Comparison of ENCODE assay signal across 8 cellular contexts in the genomic region with DNA sequence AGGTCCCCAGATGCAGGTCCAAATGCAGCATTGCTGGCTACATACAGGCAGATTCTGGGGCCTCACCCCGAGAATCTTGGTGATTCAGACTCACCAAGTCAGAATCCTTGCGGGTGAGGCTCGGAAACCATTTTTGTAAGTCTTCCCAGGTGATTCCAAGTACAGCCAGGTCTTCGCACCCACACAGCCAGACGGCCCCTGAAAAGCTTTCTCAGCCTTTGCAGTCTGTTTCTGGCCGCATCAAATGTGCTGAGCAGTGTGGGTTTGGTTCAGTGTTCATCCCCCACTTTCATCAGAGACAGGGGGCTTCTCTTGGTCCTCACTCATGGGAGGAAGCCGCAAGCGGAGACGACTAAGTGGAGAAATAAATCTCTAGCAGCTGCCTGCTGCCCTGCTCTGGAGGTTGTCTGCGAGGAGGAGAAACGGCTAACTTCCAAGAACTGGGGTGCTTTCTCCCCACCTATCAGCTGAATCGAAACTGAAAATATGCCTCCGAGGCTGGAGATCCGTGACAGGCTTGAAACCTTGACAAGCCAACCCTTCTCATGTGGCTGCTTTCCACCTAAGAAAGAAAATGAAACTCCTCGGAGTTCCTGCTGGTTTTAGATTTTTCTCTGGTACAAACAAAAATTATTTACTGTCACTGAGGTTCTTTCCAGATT. TPM values are rescaled to one million over a fixed set of nuclear protein-coding genes. Genes with fewer than 3 reads are reported as not detected.
DNase-seq lines count a peak whose midpoint lies in the region; ATAC-seq and TF ChIP-seq lines count a peak whose summit lies in the region.

No MANE protein-coding gene starts in this region.

- DNase-seq in AG04450 (ENCODE audit: low read depth, low spot score) = no peak
- peak; percentile 48 for DNase-seq in activated CD4-positive, alpha-beta T cell treated with anti-CD3 and anti-CD28 coated beads, Interleukin-2, amount 50 U/mL, for 1 hour
- DNase-seq in esophagus squamous epithelium (lab: John Stamatoyannopoulos, UW) = no peak
- DNase-seq in G401 (ENCODE audit: low spot score) = no peak
- DNase-seq in NCI-H446 (lab: John Stamatoyannopoulos, UW) = no peak

- 2 to 3% methylated on average over 6 to 12 of the region's 15 CpGs for WGBS in esophagus squamous epithelium, 2 donors

- peak overlapping the region; percentile 64 for H3K9ac ChIP-seq in rectal smooth muscle tissue (ENCODE audit: low read length)

- peaks cover 0 to 26% (median 13%) of the 10 kb centered on the region in 3 donors for H3K4me1 ChIP-seq in esophagus squamous epithelium
- H3K4me1 ChIP-seq in rectal smooth muscle tissue (ENCODE audit: control insufficient read depth, insufficient read depth, low read length) = peaks cover 6% of the 10 kb centered on the region

- CTCF ChIA-PET in AG04450 (lab: Charles Lee) = interaction anchor here (0.6 to 1.6 kb wide), 7 partner anchors 9 to 449 kb away, joined by 3 to 7 read pairs (median 3); partner anchors contain the start of genes RALB and TMEM185B

- H3K36me3 ChIP-seq in esophagus squamous epithelium (no peaks in the 10 kb centered on the region), rectal smooth muscle tissue (ENCODE audit: control insufficient read depth, insufficient read depth, low read length) (no peaks in the 10 kb centered on the region)

- POLR2A ChIA-PET in AG04450 (lab: Yijun Ruan, JAX) = interaction anchor here (0.7 kb wide), 1 partner anchor 20 kb away, joined by 3 read pairs; the partner anchor contains the start of gene RALB

- in situ Hi-C loops in G401 (cut with HindIII; ENCODE audit: low sequenced_read_pairs) = no loop called here

- H3K9me3 ChIP-seq in AG04450 (ENCODE audit: control insufficient read depth, insufficient read depth, low read length) (no peaks in the 10 kb centered on the region), esophagus squamous epithelium (no peaks in the 10 kb centered on the region)

- H3K27me3 ChIP-seq in AG04450 (ENCODE audit: control insufficient read depth, insufficient read depth, low read length) = no peaks in the 10 kb centered on the region
- no peaks in the 10 kb centered on the region for H3K27me3 ChIP-seq in esophagus squamous epithelium
- H3K27me3 ChIP-seq in rectal smooth muscle tissue (ENCODE audit: control insufficient read depth, insufficient read depth, low read length) = no peaks in the 10 kb centered on the region

- H3K27ac ChIP-seq in AG04450 (ENCODE audit: low read depth, low read length) = peak overlapping the region; percentile 21
- peak overlapping the region; percentile 86 to 89 (median 88) for H3K27ac ChIP-seq in esophagus squamous epithelium
- H3K27ac ChIP-seq in rectal smooth muscle tissue (ENCODE audit: low read depth, low read length) = peak overlapping the region; percentile 74

- peak; percentile 86 for ATAC-seq in GM19328 (IDR thresholded peaks at IDR 0.05; ENCODE audit: unreplicated experiment)
- ATAC-seq in HG03460 (IDR thresholded peaks at IDR 0.05; ENCODE audit: unreplicated experiment) = peak; percentile 85

- H3K4me3 ChIP-seq in AG04450 (ENCODE audit: low read depth, low read length) (peak overlapping the region; percentile 55), esophagus squamous epithelium (peak overlapping the region; percentile 33 to 68 (median 50)), rectal smooth muscle tissue (ENCODE audit: low read length) (peak overlapping the region; percentile 66)

- intact Hi-C loops in esophagus squamous epithelium (cut with DNase I) = no loop called here

- no peak for TF ChIP-seq CTCF in AG04450 (IDR thresholded peaks at IDR 0.05; ENCODE audit: low read depth, low read length)
- TF ChIP-seq CTCF in esophagus squamous epithelium (IDR thresholded peaks at IDR 0.05) = no peak

- TF ChIP-seq POLR2A in esophagus squamous epithelium (IDR thresholded peaks at IDR 0.05) = no peak

RNA-seq across cellular contexts. Expression of gene TMEM185B, which starts 8.9 kb away (rescaled TPM):
- 21.8 and 24.3 TPM in 2 replicates for polyA plus RNA-seq in AG04450 (2011; rRNA removed)
- 11.6 and 12.3 TPM in 2 replicates for polyA minus RNA-seq in AG04450 (2011; rRNA and poly(A)+ RNA removed)
- total RNA-seq in esophagus squamous epithelium = 10 to 100 TPM; 20.9 to 24.8 (median 23.3) TPM
- total RNA-seq in G401 (2014; rRNA removed; shearing (Covaris generic)) = 24.2 and 26.1 TPM in 2 replicates

RNA-seq across cellular contexts. Expression of gene RALB, which starts 20.5 kb away (rescaled TPM):
- polyA plus RNA-seq in AG04450 (2011; rRNA removed) = 55.1 and 69.6 TPM in 2 replicates
- polyA minus RNA-seq in AG04450 (2011; rRNA and poly(A)+ RNA removed) = 28.8 and 42.0 TPM in 2 replicates
- total RNA-seq in esophagus squamous epithelium = 10 to 100 TPM; 50.2 to 99.2 (median 64.8) TPM
- 61.3 and 71.8 TPM in 2 replicates for total RNA-seq in G401 (2014; rRNA removed; shearing (Covaris generic))

Comparison
In these comparisons a context has a peak if more than half of its experiments do, and no peak if none do; other contexts are left out.
1. H3K27ac ChIP-seq: peak in every context shown above with its lines; median percentile 88 in esophagus squamous epithelium; 74 in rectal smooth muscle tissue; 21 in AG04450.